In genomic region chr3:10546181-10546624, GRCh38 we compare ENCODE assay signal across 20 cellular contexts. TPM values are rescaled to one million over a fixed set of nuclear protein-coding genes. Genes with fewer than 3 reads are reported as not detected.
DNase-seq lines count a peak whose midpoint lies in the region; ATAC-seq, FAIRE-seq and TF ChIP-seq lines count a peak whose summit lies in the region.
"Had no signal": no experiment of that assay in that cellular context is flagged by ENCODE, and none has a peak within 500 bp of the region (broad histone marks: within the 10 kb centered on the region; RNA-seq: fewer than 3 reads in every experiment).

No MANE protein-coding gene starts in this region.

- no peak overlapping the region for H3K56ac ChIP-seq in H9 (ENCODE audit: insufficient read length, low read depth, low read length)

- intact Hi-C loops in esophagus muscularis mucosa (cut with DNase I), result no loop called here

- peaks cover 16 to 21% of the 10 kb centered on the region in 2 experiments for H3K9me3 Mint-ChIP-seq in H9

- no peak for ATAC-seq in A549
- no peak for ATAC-seq in GM18873 (IDR thresholded peaks at IDR 0.05; ENCODE audit: low FRiP score, unreplicated experiment)
- ATAC-seq in GM21447 (IDR thresholded peaks at IDR 0.05; ENCODE audit: unreplicated experiment), result no peak

- H3K9ac ChIP-seq in H9 (ENCODE audit: extremely low read depth, insufficient read length, low read length), result no peak overlapping the region

- H3K27me3 ChIP-seq in H9 (ENCODE audit: insufficient read depth, low read length) (no peaks in the 10 kb centered on the region), esophagus muscularis mucosa (peaks cover 0 to 33% (median 0%) of the 10 kb centered on the region in 4 donors)

- WGBS in A549 (ENCODE audit: missing lambda C conversion rate), result 15% methylated on average over 5 of the region's 5 CpGs
- WGBS in H9 (ENCODE audit: extremely low coverage, insufficient read length, low lambda C conversion rate), result no CpG with 5 or more reads among the region's 5 CpGs
- 58% methylated on average over 5 of the region's 5 CpGs for WGBS in esophagus muscularis mucosa

- CTCF ChIA-PET in A549 (lab: Yijun Ruan, JAX), result interaction anchor here (0.6 kb wide), 1 partner anchor 140 kb away, joined by 4 read pairs; no protein-coding TSS in a partner anchor

- FAIRE-seq in A549 (lab: Jason Lieb, UNC) (no peak), GM12891 (lab: Jason Lieb, UNC) (no peak)
- FAIRE-seq: RCC 7860 had no signal

- H3T11ph ChIP-seq in H9 (ENCODE audit: low read length), result no peak overlapping the region

- DNase-seq in A549 (ENCODE audit: low read depth in 1 of 2, low spot score in 1 of 2), result no peak
- peak; percentile 29 for DNase-seq in H9
- peak; percentile 68 for DNase-seq in esophagus muscularis mucosa (ENCODE audit: extremely low spot score)
- DNase-seq in mesenteric fat pad (ENCODE audit: low spot score), result peak; percentile 85
- no peak for DNase-seq in SHP77 treated with DMSO at 0.1 percent for 48 hours (lab: John Stamatoyannopoulos, UW)
- DNase-seq in GM12891 (ENCODE audit: insufficient read length, low spot score), result no peak
- DNase-seq: CD8-positive, alpha-beta memory T cell; GF-D8; IMR-90; NCI-H1417 treated with DMSO at 0.1 percent for 48 hours; NCI-H2029; NCI-H2171 treated with DMSO at 0.1 percent for 48 hours; NCI-H510A; SHP77 had no signal

- no peak overlapping the region for H3K18ac ChIP-seq in H9 (ENCODE audit: insufficient read length, low read depth, low read length)

- H4K20me1 ChIP-seq in H9 (ENCODE audit: control insufficient read depth, insufficient read depth, insufficient read length), result no peaks in the 10 kb centered on the region

- H2BK12ac ChIP-seq in H9 (ENCODE audit: insufficient read length, low read depth, low read length), result no peak overlapping the region

- H3K27ac ChIP-seq in A549 (no peak overlapping the region), H9 (ENCODE audit: insufficient read length, low read depth, low read length) (no peak overlapping the region), esophagus muscularis mucosa (replicated peaks in 1 of 4) (no peak overlapping the region)

- no peak overlapping the region for H2AK5ac ChIP-seq in H9 (ENCODE audit: insufficient read length, low read length)

- TF ChIP-seq POLR2A in A549 (IDR thresholded peaks at IDR 0.05; ENCODE audit: low read length) (no peak), esophagus muscularis mucosa (IDR thresholded peaks at IDR 0.05; ENCODE audit: low read depth) (no peak), GM12891 (IDR thresholded peaks at IDR 0.05; ENCODE audit: low read depth, low read length) (no peak)

- no peak overlapping the region for H3K4me2 ChIP-seq in A549
- H3K4me2 ChIP-seq in H9 (ENCODE audit: insufficient read depth, insufficient read length, low read length), result no peak overlapping the region

- POLR2A ChIA-PET in A549 (lab: Yijun Ruan, JAX), result no interaction called here

- H3K23ac ChIP-seq in H9 (ENCODE audit: insufficient read length, low read depth, low read length), result no peak overlapping the region

- no peak overlapping the region for H3K4ac ChIP-seq in H9 (ENCODE audit: low read depth, low read length)

- H3K9me3 ChIP-seq in A549 (peaks cover 18% of the 10 kb centered on the region; the same call in 2 of the 3 replicates), H9 (ENCODE audit: control insufficient read depth, low read depth, low read length) (no peaks in the 10 kb centered on the region), esophagus muscularis mucosa (peaks cover 0 to 18% (median 3%) of the 10 kb centered on the region in 4 donors)
- H3K9me3 ChIP-seq: HAP-1 had no signal

- no peak overlapping the region for H4K8ac ChIP-seq in H9 (replicated peaks; ENCODE audit: insufficient read length, low read depth, low read length)

- H3K4me1 ChIP-seq in A549, result no peaks in the 10 kb centered on the region
- no peaks in the 10 kb centered on the region for H3K4me1 ChIP-seq in H9 (ENCODE audit: insufficient read depth, low read length)
- peaks cover 0 to 2% (median 0%) of the 10 kb centered on the region in 4 donors for H3K4me1 ChIP-seq in esophagus muscularis mucosa
- H3K4me1 ChIP-seq: HAP-1 had no signal

- TF ChIP-seq EP300 in A549 (IDR thresholded peaks at IDR 0.05) (no peak), esophagus muscularis mucosa (IDR thresholded peaks at IDR 0.05) (no peak)

- 0 out of 7 replicates have a peak overlapping the region, but pooled peaks of 1 of the 3 experiments have one; percentile 20 for H3K27ac Mint-ChIP-seq in H9
- H3K27ac Mint-ChIP-seq: CD8-positive, alpha-beta memory T cell had no signal

- no peaks in the 10 kb centered on the region for H3K79me1 ChIP-seq in H9 (ENCODE audit: insufficient read depth, low read depth, low read length, poor library complexity, severe bottlenecking)

- TF ChIP-seq CTCF in A549 (IDR thresholded peaks at IDR 0.05) (no peak), H9 (conservative IDR thresholded peaks at IDR 0.05) (no peak), esophagus muscularis mucosa (IDR thresholded peaks at IDR 0.05) (no peak)

- TF ChIP-seq RAD21 in A549 (conservative IDR thresholded peaks at IDR 0.05 in 1 of 2, IDR thresholded peaks at IDR 0.05 in 1 of 2), result no peak

- no peak overlapping the region for H2BK15ac ChIP-seq in H9 (ENCODE audit: low read depth, low read length)

- H4K91ac ChIP-seq in H9 (ENCODE audit: insufficient read length, low read depth, low read length), result no peak overlapping the region

- H2AFZ ChIP-seq in H9 (ENCODE audit: low read length), result no peak overlapping the region

- H4K5ac ChIP-seq in H9 (ENCODE audit: insufficient read length, low read depth, low read length), result no peak overlapping the region

- H3K36me3 ChIP-seq in esophagus muscularis mucosa, result no peaks in the 10 kb centered on the region
- H3K36me3 ChIP-seq: HAP-1 had no signal

- H3K4me3 ChIP-seq in A549 (no peak overlapping the region), esophagus muscularis mucosa (no peak overlapping the region)
- H3K4me3 ChIP-seq: HAP-1 had no signal

- peaks cover 11% of the 10 kb centered on the region for H3K27me3 Mint-ChIP-seq in H9 (ENCODE audit: low read depth)

- no peak overlapping the region for H3K4me3 Mint-ChIP-seq in H9
- H3K4me3 Mint-ChIP-seq: CD8-positive, alpha-beta memory T cell had no signal

- H3K14ac ChIP-seq in H9 (ENCODE audit: insufficient read depth, low read length), result no peak overlapping the region

- no peak overlapping the region for H2BK120ac ChIP-seq in H9 (ENCODE audit: low read depth, low read length, poor library complexity, severe bottlenecking)

- no peaks in the 10 kb centered on the region for H3K23me2 ChIP-seq in H9 (ENCODE audit: insufficient read length, low read depth, low read length, poor library complexity, severe bottlenecking)

- H3K79me2 ChIP-seq in H9 (ENCODE audit: insufficient read depth, low read length), result no peaks in the 10 kb centered on the region

- H2BK5ac ChIP-seq in H9 (ENCODE audit: insufficient read length, low read length), result no peak overlapping the region

- no peak overlapping the region for H2BK20ac ChIP-seq in H9 (ENCODE audit: low read depth, low read length, poor library complexity, severe bottlenecking)

- no peaks in the 10 kb centered on the region; a peak in 1 of 7 replicates for H3K36me3 Mint-ChIP-seq in H9 (ENCODE audit: insufficient read depth in 1 of 3, low read depth in 3 of 3)

- H3K4me1 Mint-ChIP-seq in H9, result peaks cover 9 to 16% of the 10 kb centered on the region in 2 experiments

TF ChIP-seq in GM12891, 5 proteins besides CTCF, POLR2A, EP300 and RAD21:
- TF ChIP-seq SPI1 (IDR thresholded peaks at IDR 0.05; ENCODE audit: low read depth, low read length) (no peak), PAX5 (IDR thresholded peaks at IDR 0.05; ENCODE audit: insufficient read depth, low read length, severe bottlenecking) (no peak), TAF1 (IDR thresholded peaks at IDR 0.05; ENCODE audit: low read depth, low read length) (no peak)

RNA-seq across cellular contexts. Expression of gene ATP2B2, which starts 40.8 kb away (rescaled TPM):
- 0.04 and 0.08 TPM in 2 replicates for polyA plus RNA-seq in A549 (2011; rRNA removed)
- polyA plus RNA-seq in A549 (2012; cell fraction: cytosol; rRNA removed), result 0.01 TPM in 1 of 2 replicates, not detected in the other
- polyA plus RNA-seq in A549 (2012; cell fraction: nucleus; rRNA removed), result 0.02 TPM in 1 of 2 replicates, not detected in the other
- polyA plus RNA-seq in A549 (2017; fragmentation: RNase III; extraction: RNeasy Plus Mini Kit Qiagen cat#74134 plus additional on column Dnase treatment), result 0.03 to 0.05 TPM (median 0.03 TPM) in 3 replicates
- polyA minus RNA-seq in A549 (2011; rRNA and poly(A)+ RNA removed), result not detected in 2 replicates
- total RNA-seq in H9 (2021), result 0.22 and 0.33 TPM in 2 replicates
- under 1 TPM; under 0.01 to 0.75 (median 0.39) TPM for total RNA-seq in esophagus muscularis mucosa
- 0.16 TPM for total RNA-seq in mesenteric fat pad
- polyA plus RNA-seq in GM12891 (2012; ENCODE audit: low read depth, missing spikeins), result 0.01 TPM
- total RNA-seq: CD8-positive, alpha-beta memory T cell; LHCN-M2 had no signal
- polyA plus RNA-seq: BJ; CD8-positive, alpha-beta memory T cell had no signal

Comparison
In these comparisons a context has a peak if more than half of its experiments do, and no peak if none do; other contexts are left out.
1. DNase-seq: peak in H9 (single experiment), esophagus muscularis mucosa (single experiment) and mesenteric fat pad (single experiment); none in A549 (0 of 2), SHP77 treated with DMSO at 0.1 percent for 48 hours (single experiment) and GM12891 (single experiment).